19 cellular contexts compared by ENCODE assay signal in the genomic region with DNA sequence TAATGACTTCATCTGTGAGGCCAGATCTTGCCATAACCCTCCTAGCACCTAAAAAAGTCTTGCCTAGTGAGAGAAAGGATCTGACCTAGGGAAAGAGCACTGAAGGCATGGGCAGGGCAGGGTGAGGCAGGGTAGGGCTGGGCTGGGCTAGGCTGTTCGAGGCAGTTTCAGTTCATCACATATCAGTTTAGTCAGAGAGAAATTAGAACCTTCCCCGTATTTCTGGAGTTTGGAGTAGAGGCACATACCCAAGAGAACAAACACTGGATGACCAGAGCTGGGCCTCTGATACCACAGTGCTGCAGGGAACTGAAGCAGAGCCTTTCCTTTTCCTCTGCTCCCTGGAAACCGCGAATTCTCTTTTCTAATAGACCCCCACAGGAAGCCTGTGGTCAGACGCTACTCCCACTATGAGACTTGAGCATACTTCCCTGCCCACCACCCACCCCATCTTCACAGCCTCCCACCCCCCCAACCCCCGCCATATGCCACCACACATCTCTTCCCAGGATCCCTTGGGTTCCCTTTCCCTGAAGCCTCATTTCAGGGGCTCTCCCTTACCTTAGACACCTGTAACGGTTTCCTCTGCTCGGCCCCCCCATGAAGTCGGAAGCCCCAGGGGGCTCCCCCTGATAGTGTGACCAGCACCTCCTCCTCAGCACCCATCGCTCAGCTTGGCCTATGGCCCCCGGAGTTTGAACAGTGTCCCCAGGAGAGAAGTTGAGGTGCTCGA. TPM values are rescaled to one million over a fixed set of nuclear protein-coding genes. Genes with fewer than 3 reads are reported as not detected.
A peak's percentile ranks its signal among the peaks of the same experiment; 100 is the strongest.
DNase-seq lines count a peak whose midpoint lies in the region; ATAC-seq and TF ChIP-seq lines count a peak whose summit lies in the region.
"Had no signal": no experiment of that assay in that cellular context is flagged by ENCODE, and none has a peak within 500 bp of the region (broad histone marks: within the 10 kb centered on the region; RNA-seq: fewer than 3 reads in every experiment).

No MANE protein-coding gene starts in this region.

- H3K4me3 ChIP-seq in NB4 (ENCODE audit: low read depth, low read length) (peak overlapping the region; percentile 36), esophagus muscularis mucosa (no peak overlapping the region), skeletal muscle satellite cell (ENCODE audit: low read length) (no peak overlapping the region)
- H3K4me3 ChIP-seq: thyroid gland had no signal

- peaks cover 0 to 8% (median 0%) of the 10 kb centered on the region in 4 donors for H3K36me3 ChIP-seq in esophagus muscularis mucosa
- H3K36me3 ChIP-seq in skeletal muscle satellite cell (ENCODE audit: insufficient read depth, low read length), result no peaks in the 10 kb centered on the region
- H3K36me3 ChIP-seq: thyroid gland had no signal

- H3K27ac ChIP-seq in esophagus muscularis mucosa (replicated peaks in 1 of 4), result peak overlapping the region in 3 of 4 donors; percentile 34 to 69 (median 64)
- H3K27ac ChIP-seq: thyroid gland had no signal

- DNase-seq in GM13976 (ENCODE audit: low spot score) (peak; percentile 64), NB4 (ENCODE audit: low read depth) (peak; percentile 89), esophagus muscularis mucosa (ENCODE audit: extremely low spot score) (no peak)
- DNase-seq in activated CD4-positive, CD25-positive, alpha-beta regulatory T cell treated with anti-CD3 and anti-CD28 coated beads, Interleukin-2, amount 50 U/mL, for 72 hours, result no peak
- DNase-seq in stimulated activated CD4-positive, alpha-beta T cell treated with anti-CD3 and anti-CD28 coated beads, Interleukin-12 subunit alpha, Interleukin-12 subunit beta, amount 100 ng/mL, for 4 hours, result no peak
- DNase-seq: activated naive CD4-positive, alpha-beta T cell treated with anti-CD3 and anti-CD28 coated beads, Interleukin-2, amount 10 ng/mL, durations not matched to agents 7 days and 5 days; H9; NCI-H1105; NCI-H774; thyroid gland had no signal

- H3K9ac ChIP-seq in skeletal muscle satellite cell (ENCODE audit: low read depth, low read length), result peak overlapping the region; percentile 52

- WGBS in esophagus muscularis mucosa, result 87% methylated on average over 11 of the region's 12 CpGs

- H3K9me3 ChIP-seq in esophagus muscularis mucosa (no peaks in the 10 kb centered on the region), skeletal muscle satellite cell (replicated peaks; ENCODE audit: low read length) (no peaks in the 10 kb centered on the region)
- H3K9me3 ChIP-seq: thyroid gland had no signal

- TF ChIP-seq CTCF in GM13976 (IDR thresholded peaks at IDR 0.05; ENCODE audit: borderline replicate concordance, control extremely low read depth, extremely low read depth, insufficient read depth, missing control alignments), result no peak
- TF ChIP-seq CTCF in NB4 (IDR thresholded peaks at IDR 0.05; ENCODE audit: low read depth, low read length), result no peak
- TF ChIP-seq CTCF in esophagus muscularis mucosa (IDR thresholded peaks at IDR 0.05), result no peak

- H3K27me3 ChIP-seq in esophagus muscularis mucosa, result no peaks in the 10 kb centered on the region
- no peaks in the 10 kb centered on the region for H3K27me3 ChIP-seq in skeletal muscle satellite cell (ENCODE audit: control insufficient read depth, insufficient read depth, low read length)
- H3K27me3 ChIP-seq: thyroid gland had no signal

- no peak for ATAC-seq in GM19324 (IDR thresholded peaks at IDR 0.05; ENCODE audit: low FRiP score, unreplicated experiment)
- ATAC-seq in GM18517 (IDR thresholded peaks at IDR 0.05; ENCODE audit: unreplicated experiment), result no peak
- ATAC-seq: activated CD4-positive, CD25-positive, alpha-beta regulatory T cell treated with anti-CD3 and anti-CD28 coated beads, Interleukin-2, amount 50 U/mL, for 24 hours had no signal

- intact Hi-C loops in esophagus muscularis mucosa (cut with DNase I), result no loop called here

- TF ChIP-seq EP300 in esophagus muscularis mucosa (IDR thresholded peaks at IDR 0.05), result no peak

- no peak overlapping the region for H3K4me2 ChIP-seq in skeletal muscle satellite cell (ENCODE audit: low read length)

- in situ Hi-C loops in GM13976 (cut with MboI; ENCODE audit: low sequenced_read_pairs, unreplicated experiment), result no loop called here

- TF ChIP-seq POLR2A in NB4 (IDR thresholded peaks at IDR 0.05; ENCODE audit: extremely low read depth, insufficient read length) (no peak), esophagus muscularis mucosa (IDR thresholded peaks at IDR 0.05; ENCODE audit: low read depth) (peak; percentile 41)

- peaks cover 8 to 26% (median 17%) of the 10 kb centered on the region in 4 donors for H3K4me1 ChIP-seq in esophagus muscularis mucosa
- peaks cover 21% of the 10 kb centered on the region for H3K4me1 ChIP-seq in skeletal muscle satellite cell (ENCODE audit: control insufficient read depth, insufficient read depth, low read length)
- H3K4me1 ChIP-seq: thyroid gland had no signal

RNA-seq across cellular contexts. Expression of a gene that starts 0.4 kb away (rescaled TPM):
- not detected for total RNA-seq in esophagus muscularis mucosa
- total RNA-seq in skeletal muscle satellite cell (2012; rRNA removed), result 0.22 TPM in 1 of 2 replicates, not detected in the other
- total RNA-seq: lung microvascular endothelial cell, renal cortical epithelial cell, RPMI7951, thyroid gland had no signal

RNA-seq across cellular contexts. Expression of a gene that starts 14.1 kb away (rescaled TPM):
- under 1 TPM in 2 of 4 donors, not detected in 2; 0.17 to 0.29 TPM for total RNA-seq in esophagus muscularis mucosa
- total RNA-seq in skeletal muscle satellite cell (2012; rRNA removed), result not detected in 2 replicates
- total RNA-seq: B cell; lung microvascular endothelial cell; RPMI7951; T-helper 1 cell treated with Interleukin-12 subunit alpha and Interleukin-12 subunit beta and Interleukin-4 antibody, amounts not matched to agents 30 ng/mL and 1 ng/mL, for 36 hours had no signal

RNA-seq across cellular contexts. Expression of a gene that starts 42.5 kb away (rescaled TPM):
- 1 to 10 TPM; 2.3 to 6.6 (median 2.8) TPM for total RNA-seq in esophagus muscularis mucosa
- 2.0 and 2.8 TPM in 2 replicates for total RNA-seq in skeletal muscle satellite cell (2012; rRNA removed)
- total RNA-seq: RPMI7951 had no signal

Comparison
In these comparisons a context has a peak if more than half of its experiments do, and no peak if none do; other contexts are left out.
1. DNase-seq: peak in GM13976 (single experiment) and NB4 (single experiment); none in esophagus muscularis mucosa (single experiment), activated CD4-positive, CD25-positive, alpha-beta regulatory T cell treated with anti-CD3 and anti-CD28 coated beads, Interleukin-2, amount 50 U/mL, for 72 hours (single experiment) and stimulated activated CD4-positive, alpha-beta T cell treated with anti-CD3 and anti-CD28 coated beads, Interleukin-12 subunit alpha, Interleukin-12 subunit beta, amount 100 ng/mL, for 4 hours (single experiment).